In the genomic region with DNA sequence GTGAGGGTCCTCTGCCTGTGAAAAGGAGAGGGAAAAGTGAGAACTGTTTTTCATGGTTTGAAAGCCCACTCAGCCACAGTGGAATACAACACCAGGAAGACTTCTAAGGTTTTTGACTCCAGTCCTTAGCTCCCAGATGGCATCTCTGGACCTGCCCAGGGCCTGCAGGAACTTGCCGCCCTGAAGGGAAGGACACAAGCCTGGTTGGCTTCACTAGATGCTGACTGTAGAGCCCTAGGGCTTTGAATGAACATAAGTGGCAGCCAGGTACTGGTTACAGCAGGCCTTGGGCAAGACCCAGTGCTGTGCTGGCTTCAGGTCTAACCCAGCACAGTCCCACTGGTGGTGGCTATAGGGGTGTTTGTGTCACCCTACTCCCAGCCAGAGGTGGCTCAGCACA, we compare ENCODE assay signal across 20 cellular contexts. TPM values are rescaled to one million over a fixed set of nuclear protein-coding genes. Genes with fewer than 3 reads are reported as not detected.
A peak's percentile ranks its signal among the peaks of the same experiment; 100 is the strongest.
DNase-seq lines count a peak whose midpoint lies in the region; ATAC-seq, FAIRE-seq and TF ChIP-seq lines count a peak whose summit lies in the region.
"Had no signal": no experiment of that assay in that cellular context is flagged by ENCODE, and none has a peak within 500 bp of the region (broad histone marks: within the 10 kb centered on the region; RNA-seq: fewer than 3 reads in every experiment).

No MANE protein-coding gene starts in this region.

- TF ChIP-seq CTCF in RWPE1 (conservative IDR thresholded peaks at IDR 0.05; ENCODE audit: low read depth) (no peak), bronchial epithelial cell (IDR thresholded peaks at IDR 0.05; ENCODE audit: insufficient read depth, low read length, severe bottlenecking) (no peak)

- H3K23ac ChIP-seq in mesendoderm (ENCODE audit: low read length), result no peak overlapping the region

- H4K8ac ChIP-seq in mesendoderm (ENCODE audit: low read depth, low read length), result no peak overlapping the region

- no peak overlapping the region for H3K27ac ChIP-seq in RWPE1
- no peak overlapping the region for H3K27ac ChIP-seq in mesendoderm (ENCODE audit: low read depth, low read length)
- no peak overlapping the region for H3K27ac ChIP-seq in small intestine (ENCODE audit: low read depth in 1 of 2, low read length in 1 of 2)
- H3K27ac ChIP-seq: BLaER1 had no signal

- H2BK15ac ChIP-seq in mesendoderm (replicated peaks; ENCODE audit: low read depth), result no peak overlapping the region

- no peak overlapping the region for H3K4me2 ChIP-seq in mesendoderm (ENCODE audit: low read length)
- H3K4me2 ChIP-seq: BLaER1 had no signal

- POLR2A ChIA-PET in RWPE1 (lab: Yijun Ruan, JAX; ENCODE audit: low non-redundant PET), result interaction anchor here (0.7 kb wide), 1 partner anchor 106 kb away, joined by 3 read pairs; no protein-coding TSS in a partner anchor

- peaks cover 11% of the 10 kb centered on the region for H3K4me1 ChIP-seq in mesendoderm (ENCODE audit: control insufficient read depth, low read depth, low read length)
- no peaks in the 10 kb centered on the region for H3K4me1 ChIP-seq in small intestine (ENCODE audit: control insufficient read depth in 2 of 2, insufficient read depth in 1 of 2, low read depth in 1 of 2, low read length in 1 of 2)
- H3K4me1 ChIP-seq: BLaER1 had no signal

- H3K4me3 ChIP-seq in bronchial epithelial cell (ENCODE audit: low read depth, low read length) (no peak overlapping the region), mesendoderm (ENCODE audit: low read length) (no peak overlapping the region), small intestine (ENCODE audit: low read depth in 1 of 2, low read length in 2 of 2) (no peak overlapping the region)
- H3K4me3 ChIP-seq: BLaER1 had no signal

- peak; percentile 98 for ATAC-seq in esophagus mucosa
- ATAC-seq in GM21723 (IDR thresholded peaks at IDR 0.05; ENCODE audit: unreplicated experiment), result no peak
- ATAC-seq: HepG2 had no signal

- H3K27me3 ChIP-seq in bronchial epithelial cell (ENCODE audit: control insufficient read depth, insufficient read depth, low read length) (no peaks in the 10 kb centered on the region), mesendoderm (ENCODE audit: insufficient read depth, low read length, poor library complexity) (no peaks in the 10 kb centered on the region), small intestine (ENCODE audit: control insufficient read depth in 2 of 2, insufficient read depth in 2 of 2, low read length in 2 of 2) (no peaks in the 10 kb centered on the region)
- H3K27me3 ChIP-seq: BLaER1 had no signal

- no peaks in the 10 kb centered on the region for H3K36me3 ChIP-seq in bronchial epithelial cell (ENCODE audit: control insufficient read depth, insufficient read depth, low read length)
- no peaks in the 10 kb centered on the region for H3K36me3 ChIP-seq in mesendoderm (ENCODE audit: control insufficient read depth, insufficient read depth, low read length)
- H3K36me3 ChIP-seq in small intestine (ENCODE audit: control insufficient read depth in 2 of 2, insufficient read depth in 2 of 2, low read length in 2 of 2), result no peaks in the 10 kb centered on the region
- H3K36me3 ChIP-seq: BLaER1 had no signal

- CTCF ChIA-PET in RWPE1 (lab: Yijun Ruan, JAX), result no interaction called here

- H3K9ac ChIP-seq in mesendoderm (ENCODE audit: low read length), result no peak overlapping the region
- H3K9ac ChIP-seq: BLaER1 had no signal

- no CpG with 5 or more reads among the region's 1 CpG for WGBS in mesendoderm (ENCODE audit: extremely low coverage, insufficient coverage, low lambda C conversion rate)
- 78 to 97% (median 95%) methylated on average over 1 of the region's 1 CpG for WGBS in small intestine, 3 donors

- no peaks in the 10 kb centered on the region for H3K79me1 ChIP-seq in mesendoderm (ENCODE audit: low read length)

- H4K5ac ChIP-seq in mesendoderm (ENCODE audit: low read length), result no peak overlapping the region

- no peak overlapping the region for H2BK120ac ChIP-seq in mesendoderm (ENCODE audit: low read depth, low read length)

- H2AK5ac ChIP-seq in mesendoderm (ENCODE audit: low read length), result peak overlapping the region; percentile 58

- no peaks in the 10 kb centered on the region for H3K79me2 ChIP-seq in mesendoderm (ENCODE audit: control insufficient read depth, insufficient read depth, low read length)

- FAIRE-seq in bronchial epithelial cell (lab: Jason Lieb, UNC) (peak; percentile 99), small intestine (lab: Jason Lieb, UNC) (no peak)
- FAIRE-seq: H1, HepG2 had no signal

- H3K56ac ChIP-seq in mesendoderm (ENCODE audit: low read length), result no peak overlapping the region

- H3K4ac ChIP-seq in mesendoderm (ENCODE audit: low read depth, low read length), result no peak overlapping the region

- no peaks in the 10 kb centered on the region for H3K9me3 ChIP-seq in small intestine (ENCODE audit: control insufficient read depth, low read depth)

- H2BK5ac ChIP-seq in mesendoderm (ENCODE audit: low read length), result no peak overlapping the region

- no peak overlapping the region for H3K18ac ChIP-seq in mesendoderm (ENCODE audit: low read length)

- DNase-seq in RWPE1 (ENCODE audit: low spot score), result peak; percentile 16
- DNase-seq in bronchial epithelial cell (ENCODE audit: low read depth), result peak; percentile 98
- DNase-seq in mesendoderm, result no peak
- no peak for DNase-seq in NCI-H2029 treated with DMSO at 0.1 percent for 48 hours (lab: John Stamatoyannopoulos, UW)
- DNase-seq in small intestine, result no peak
- DNase-seq in activated CD8-positive, alpha-beta memory T cell treated with anti-CD3 and anti-CD28 coated beads, Interleukin-2, amount 50 U/mL, for 48 hours, result no peak
- DNase-seq: 8988T; Calu3; CD4-positive, alpha-beta memory T cell; DMS79 treated with DMSO at 0.1 percent for 48 hours; GF-D8; H9 had no signal

RNA-seq across cellular contexts. Expression of gene TMEM266, which starts 21.3 kb away (rescaled TPM):
- total RNA-seq in bronchial epithelial cell (under 0.01 TPM in 2 replicates), esophagus mucosa (0.08 TPM)
- polyA plus RNA-seq in mesendoderm (2013, experiment 1 of 2), result 0.25 TPM
- 0.32 TPM for polyA plus RNA-seq in mesendoderm (2013, experiment 2 of 2)
- polyA plus RNA-seq in small intestine, result under 1 TPM in 1 of 3 donors, not detected in 2; 0.88 TPM
- total RNA-seq: A673; Calu3; CD4-positive, alpha-beta memory T cell had no signal
- polyA plus RNA-seq: AG04450; CD14-positive monocyte; CD4-positive, alpha-beta memory T cell; HepG2 had no signal

RNA-seq across cellular contexts. Expression of gene NRG4, which starts 26.3 kb away (rescaled TPM):
- total RNA-seq in bronchial epithelial cell, result 0.13 TPM in 1 of 2 replicates, not detected in the other
- total RNA-seq in esophagus mucosa, result 1.6 TPM
- polyA plus RNA-seq in mesendoderm (2013, experiment 1 of 2), result not detected
- polyA plus RNA-seq in mesendoderm (2013, experiment 2 of 2), result 0.07 TPM
- polyA plus RNA-seq in small intestine, result under 1 TPM in 1 of 3 donors, not detected in 2; 0.21 TPM
- total RNA-seq: A673; CD4-positive, alpha-beta memory T cell; H1; H9; HepG2 had no signal
- polyA plus RNA-seq: AG04450; CD4-positive, alpha-beta memory T cell had no signal

Comparison
In these comparisons a context has a peak if more than half of its experiments do, and no peak if none do; other contexts are left out.
1. DNase-seq: peak in RWPE1 (single experiment) and bronchial epithelial cell (single experiment); none in mesendoderm (single experiment), NCI-H2029 treated with DMSO at 0.1 percent for 48 hours (single experiment), small intestine (single experiment) and activated CD8-positive, alpha-beta memory T cell treated with anti-CD3 and anti-CD28 coated beads, Interleukin-2, amount 50 U/mL, for 48 hours (single experiment).